Comparison of ENCODE assay signal across 19 cellular contexts in genomic region chr3:52349611-52350395, GRCh38. TPM values are rescaled to one million over a fixed set of nuclear protein-coding genes. Genes with fewer than 3 reads are reported as not detected.
DNase-seq lines count a peak whose midpoint lies in the region; ATAC-seq and TF ChIP-seq lines count a peak whose summit lies in the region.
"Had no signal": no experiment of that assay in that cellular context is flagged by ENCODE, and none has a peak within 500 bp of the region (broad histone marks: within the 10 kb centered on the region; RNA-seq: fewer than 3 reads in every experiment).

No MANE protein-coding gene starts in this region.

- H4K91ac ChIP-seq in neuronal stem cell (ENCODE audit: low read depth, low read length, poor library complexity): no peak overlapping the region

- intact Hi-C loops in left ventricle myocardium superior (cut with micrococcal nuclease): no loop called here

- peaks cover 6% of the 10 kb centered on the region for H3K36me3 Mint-ChIP-seq in T-helper 17 cell (ENCODE audit: low read depth)
- H3K36me3 Mint-ChIP-seq in stimulated activated naive B cell treated with anti-CD40 and anti-IgM and Interleukin-4, amounts not matched to agents 10 μg/mL and 1 μg/mL and 100 μg/mL, for 72 hours: peaks cover 13 to 29% of the 10 kb centered on the region in 2 donors

- H3K79me1 ChIP-seq in neuronal stem cell (ENCODE audit: low read depth, low read length): no peaks in the 10 kb centered on the region

- peak overlapping the region; percentile 14 for H3K4me2 ChIP-seq in neuronal stem cell (ENCODE audit: insufficient read depth, low read length, poor library complexity, severe bottlenecking)

- peak; percentile 19 for DNase-seq in left ventricle myocardium superior
- no peak for DNase-seq in right atrium auricular region (ENCODE audit: low spot score)
- DNase-seq in T-helper 17 cell: no peak
- DNase-seq in neuronal stem cell (ENCODE audit: low spot score): no peak
- DNase-seq in stimulated activated naive B cell treated with anti-CD40 and anti-IgM and Interleukin-4, amounts not matched to agents 10 μg/mL and 1 μg/mL and 100 μg/mL, for 72 hours: no peak
- no peak for DNase-seq in substantia nigra (lab: John Stamatoyannopoulos, UW)
- no peak for DNase-seq in activated naive CD4-positive, alpha-beta T cell (lab: John Stamatoyannopoulos, UW)
- DNase-seq in activated CD4-positive, alpha-beta T cell treated with anti-CD3 and anti-CD28 coated beads, Interleukin-2, amount 50 U/mL, for 1 hour: no peak
- DNase-seq: CD4-positive, CD25-positive, alpha-beta regulatory T cell; EL; GF-D8; MG63; NCI-H1436; NCI-H1930; NCI-H226; NCI-H774; NK-92 treated with Interleukin-12 subunit alpha and Interleukin-12 subunit beta, amount 100 ng/mL, for 24 hours; Peyer's patch had no signal

- peak overlapping the region; percentile 57 for H3K27ac Mint-ChIP-seq in T-helper 17 cell
- H3K27ac Mint-ChIP-seq in stimulated activated naive B cell treated with anti-CD40 and anti-IgM and Interleukin-4, amounts not matched to agents 10 μg/mL and 1 μg/mL and 100 μg/mL, for 72 hours: peak overlapping the region; percentile 47

- peak overlapping the region; percentile 15 for H3K9ac ChIP-seq in neuronal stem cell (ENCODE audit: low read depth, low read length, poor library complexity)

- peaks cover 2% of the 10 kb centered on the region for H3K4me1 Mint-ChIP-seq in T-helper 17 cell
- peaks cover 8 to 20% of the 10 kb centered on the region in 2 donors for H3K4me1 Mint-ChIP-seq in stimulated activated naive B cell treated with anti-CD40 and anti-IgM and Interleukin-4, amounts not matched to agents 10 μg/mL and 1 μg/mL and 100 μg/mL, for 72 hours
- H3K4me1 Mint-ChIP-seq: CD4-positive, CD25-positive, alpha-beta regulatory T cell had no signal

- H2AK5ac ChIP-seq in neuronal stem cell (ENCODE audit: low read depth, low read length): peak overlapping the region; percentile 18

- no peak overlapping the region for H3K18ac ChIP-seq in neuronal stem cell (ENCODE audit: low read length)

- ATAC-seq in left ventricle myocardium superior (no peak), T-helper 17 cell (no peak)
- no peak for ATAC-seq in stimulated activated naive B cell treated with anti-CD40 and anti-IgM and Interleukin-4, amounts not matched to agents 10 μg/mL and 1 μg/mL and 100 μg/mL, for 72 hours (replicated peaks)

- H3K4me3 Mint-ChIP-seq in T-helper 17 cell: no peak overlapping the region
- no peak overlapping the region for H3K4me3 Mint-ChIP-seq in stimulated activated naive B cell treated with anti-CD40 and anti-IgM and Interleukin-4, amounts not matched to agents 10 μg/mL and 1 μg/mL and 100 μg/mL, for 72 hours
- H3K4me3 Mint-ChIP-seq: CD4-positive, CD25-positive, alpha-beta regulatory T cell had no signal

- no peak overlapping the region for H3K4ac ChIP-seq in neuronal stem cell (ENCODE audit: low read length)

- H3K14ac ChIP-seq in neuronal stem cell (ENCODE audit: low read length): peak overlapping the region; percentile 97

- H3K36me3 ChIP-seq in right atrium auricular region: no peaks in the 10 kb centered on the region
- H3K36me3 ChIP-seq in neuronal stem cell (replicated peaks in 1 of 2; ENCODE audit: control insufficient read depth in 2 of 2, insufficient read depth in 2 of 2, low read length in 2 of 2): peaks cover 2% of the 10 kb centered on the region in 2 donors
- H3K36me3 ChIP-seq: MG63, SJSA1 had no signal

- H3K9me3 ChIP-seq in right atrium auricular region: no peaks in the 10 kb centered on the region
- no peaks in the 10 kb centered on the region for H3K9me3 ChIP-seq in T-helper 17 cell (ENCODE audit: control insufficient read depth, low read length, poor library complexity, severe bottlenecking)
- H3K9me3 ChIP-seq in neuronal stem cell (replicated peaks in 1 of 2; ENCODE audit: control insufficient read depth in 2 of 2, insufficient read depth in 1 of 2, low read depth in 1 of 2, low read length in 2 of 2): no peaks in the 10 kb centered on the region
- H3K9me3 ChIP-seq: MG63, Peyer's patch, SJSA1 had no signal

- H2BK120ac ChIP-seq in neuronal stem cell (ENCODE audit: low read depth, low read length): no peak overlapping the region

- H3K27me3 Mint-ChIP-seq in T-helper 17 cell: no peaks in the 10 kb centered on the region
- no peaks in the 10 kb centered on the region for H3K27me3 Mint-ChIP-seq in stimulated activated naive B cell treated with anti-CD40 and anti-IgM and Interleukin-4, amounts not matched to agents 10 μg/mL and 1 μg/mL and 100 μg/mL, for 72 hours
- H3K27me3 Mint-ChIP-seq: CD4-positive, CD25-positive, alpha-beta regulatory T cell had no signal

- H3K4me3 ChIP-seq in right atrium auricular region (no peak overlapping the region), neuronal stem cell (ENCODE audit: low read length in 2 of 2) (peak overlapping the region in 1 of 2 donors; percentile 11)
- H3K4me3 ChIP-seq: MG63, Peyer's patch, SJSA1 had no signal

- peak overlapping the region; percentile 15 for H2BK15ac ChIP-seq in neuronal stem cell (ENCODE audit: low read length)

- H2BK12ac ChIP-seq in neuronal stem cell (ENCODE audit: low read length): no peak overlapping the region

- WGBS in neuronal stem cell (ENCODE audit: extremely low coverage in 2 of 2, insufficient read length in 2 of 2, insufficient replicate concordance in 1 of 2), 2 donors: no CpG with 5 or more reads among the region's 19 CpGs

- H2BK5ac ChIP-seq in neuronal stem cell (ENCODE audit: low read length): no peak overlapping the region

- no peak overlapping the region for H3K23ac ChIP-seq in neuronal stem cell (ENCODE audit: low read depth, low read length, poor library complexity)

- H3K27ac ChIP-seq in right atrium auricular region (no peak overlapping the region), neuronal stem cell (replicated peaks; ENCODE audit: low read length) (no peak overlapping the region), substantia nigra (ENCODE audit: low read depth, low read length, poor library complexity, severe bottlenecking) (no peak overlapping the region)
- H3K27ac ChIP-seq: Peyer's patch, SJSA1 had no signal

- H3K27me3 ChIP-seq in right atrium auricular region: no peaks in the 10 kb centered on the region
- H3K27me3 ChIP-seq in neuronal stem cell (ENCODE audit: control insufficient read depth in 3 of 3, insufficient read depth in 3 of 3, low read depth in 1 of 3, low read length in 3 of 3): no peaks in the 10 kb centered on the region
- H3K27me3 ChIP-seq: MG63, Peyer's patch, SJSA1 had no signal

- H4K8ac ChIP-seq in neuronal stem cell (ENCODE audit: low read depth, low read length): no peak overlapping the region

- no peak for TF ChIP-seq CTCF in right atrium auricular region (IDR thresholded peaks at IDR 0.05)

- no peaks in the 10 kb centered on the region for H3K9me3 Mint-ChIP-seq in stimulated activated naive B cell treated with anti-CD40 and anti-IgM and Interleukin-4, amounts not matched to agents 10 μg/mL and 1 μg/mL and 100 μg/mL, for 72 hours
- H3K9me3 Mint-ChIP-seq: CD4-positive, CD25-positive, alpha-beta regulatory T cell had no signal

- H2AFZ ChIP-seq in neuronal stem cell (ENCODE audit: low read length): no peak overlapping the region

- H3K4me1 ChIP-seq in right atrium auricular region: no peaks in the 10 kb centered on the region
- H3K4me1 ChIP-seq in neuronal stem cell (ENCODE audit: control insufficient read depth in 2 of 2, insufficient read depth in 1 of 2, low read depth in 1 of 2, low read length in 2 of 2): no peaks in the 10 kb centered on the region
- H3K4me1 ChIP-seq: Peyer's patch, SJSA1 had no signal

RNA-seq across cellular contexts. Expression of gene DNAH1, which starts 33.7 kb away (rescaled TPM):
- total RNA-seq in left ventricle myocardium superior (2.3 TPM), right atrium auricular region (1 to 10 TPM; 1.5 to 2.5 TPM), T-helper 17 cell (10 to 100 TPM; 50.3 to 58.5 TPM)
- polyA plus RNA-seq in neuronal stem cell (2013, experiment 1 of 2): 1.3 TPM
- polyA plus RNA-seq in neuronal stem cell (2013, experiment 2 of 2): 1.3 TPM

Comparison
In these comparisons a context has a peak if more than half of its experiments do, and no peak if none do; other contexts are left out.
1. RNA of gene DNAH1, which starts 33.7 kb away (total RNA-seq): 50.3 to 58.5 TPM in T-helper 17 cell; 1.5 to 2.5 TPM in right atrium auricular region and 2.3 TPM in left ventricle myocardium superior (single experiment); every median in the first group is over 10 times any median in the second.